Comparison of ENCODE assay signal across 1 cellular context in the genomic region with DNA sequence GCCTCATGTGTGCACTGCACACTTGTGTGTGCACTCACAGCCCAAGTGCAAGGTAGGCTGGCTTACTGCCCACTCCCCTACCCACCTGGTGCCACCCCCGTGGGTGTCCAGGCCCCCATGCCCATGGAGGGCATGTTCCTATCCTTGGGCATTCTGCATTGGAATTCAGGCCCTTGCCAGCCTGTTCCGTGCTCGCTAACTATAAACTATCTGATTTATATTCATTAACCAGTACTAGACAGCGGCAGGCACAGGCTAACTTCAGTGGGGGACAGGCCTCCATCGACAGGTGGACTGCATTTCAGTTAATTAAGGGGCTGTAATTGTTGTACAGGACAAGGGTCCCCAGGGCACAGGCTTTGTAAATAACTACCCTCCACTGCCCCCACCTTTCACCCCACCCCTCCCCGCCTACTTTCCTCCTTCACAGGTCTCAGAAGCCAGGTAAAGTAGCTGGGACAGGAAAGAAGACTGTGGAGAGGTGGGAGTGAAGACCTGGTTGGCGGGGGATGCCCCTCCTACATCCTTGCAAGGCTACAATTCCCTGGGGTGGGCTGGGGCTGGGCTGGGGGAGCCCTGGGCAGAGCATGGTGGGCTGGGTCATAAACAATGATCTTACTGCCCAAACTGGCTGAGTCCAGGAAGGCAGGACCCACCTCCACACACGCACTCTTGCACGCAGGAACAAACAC.
TF ChIP-seq lines count a peak whose summit lies in the region.

No MANE protein-coding gene starts in this region.

TF ChIP-seq in H1, 55 proteins besides CTCF, POLR2A, EP300 and RAD21:
- TF ChIP-seq, protein P1, sequence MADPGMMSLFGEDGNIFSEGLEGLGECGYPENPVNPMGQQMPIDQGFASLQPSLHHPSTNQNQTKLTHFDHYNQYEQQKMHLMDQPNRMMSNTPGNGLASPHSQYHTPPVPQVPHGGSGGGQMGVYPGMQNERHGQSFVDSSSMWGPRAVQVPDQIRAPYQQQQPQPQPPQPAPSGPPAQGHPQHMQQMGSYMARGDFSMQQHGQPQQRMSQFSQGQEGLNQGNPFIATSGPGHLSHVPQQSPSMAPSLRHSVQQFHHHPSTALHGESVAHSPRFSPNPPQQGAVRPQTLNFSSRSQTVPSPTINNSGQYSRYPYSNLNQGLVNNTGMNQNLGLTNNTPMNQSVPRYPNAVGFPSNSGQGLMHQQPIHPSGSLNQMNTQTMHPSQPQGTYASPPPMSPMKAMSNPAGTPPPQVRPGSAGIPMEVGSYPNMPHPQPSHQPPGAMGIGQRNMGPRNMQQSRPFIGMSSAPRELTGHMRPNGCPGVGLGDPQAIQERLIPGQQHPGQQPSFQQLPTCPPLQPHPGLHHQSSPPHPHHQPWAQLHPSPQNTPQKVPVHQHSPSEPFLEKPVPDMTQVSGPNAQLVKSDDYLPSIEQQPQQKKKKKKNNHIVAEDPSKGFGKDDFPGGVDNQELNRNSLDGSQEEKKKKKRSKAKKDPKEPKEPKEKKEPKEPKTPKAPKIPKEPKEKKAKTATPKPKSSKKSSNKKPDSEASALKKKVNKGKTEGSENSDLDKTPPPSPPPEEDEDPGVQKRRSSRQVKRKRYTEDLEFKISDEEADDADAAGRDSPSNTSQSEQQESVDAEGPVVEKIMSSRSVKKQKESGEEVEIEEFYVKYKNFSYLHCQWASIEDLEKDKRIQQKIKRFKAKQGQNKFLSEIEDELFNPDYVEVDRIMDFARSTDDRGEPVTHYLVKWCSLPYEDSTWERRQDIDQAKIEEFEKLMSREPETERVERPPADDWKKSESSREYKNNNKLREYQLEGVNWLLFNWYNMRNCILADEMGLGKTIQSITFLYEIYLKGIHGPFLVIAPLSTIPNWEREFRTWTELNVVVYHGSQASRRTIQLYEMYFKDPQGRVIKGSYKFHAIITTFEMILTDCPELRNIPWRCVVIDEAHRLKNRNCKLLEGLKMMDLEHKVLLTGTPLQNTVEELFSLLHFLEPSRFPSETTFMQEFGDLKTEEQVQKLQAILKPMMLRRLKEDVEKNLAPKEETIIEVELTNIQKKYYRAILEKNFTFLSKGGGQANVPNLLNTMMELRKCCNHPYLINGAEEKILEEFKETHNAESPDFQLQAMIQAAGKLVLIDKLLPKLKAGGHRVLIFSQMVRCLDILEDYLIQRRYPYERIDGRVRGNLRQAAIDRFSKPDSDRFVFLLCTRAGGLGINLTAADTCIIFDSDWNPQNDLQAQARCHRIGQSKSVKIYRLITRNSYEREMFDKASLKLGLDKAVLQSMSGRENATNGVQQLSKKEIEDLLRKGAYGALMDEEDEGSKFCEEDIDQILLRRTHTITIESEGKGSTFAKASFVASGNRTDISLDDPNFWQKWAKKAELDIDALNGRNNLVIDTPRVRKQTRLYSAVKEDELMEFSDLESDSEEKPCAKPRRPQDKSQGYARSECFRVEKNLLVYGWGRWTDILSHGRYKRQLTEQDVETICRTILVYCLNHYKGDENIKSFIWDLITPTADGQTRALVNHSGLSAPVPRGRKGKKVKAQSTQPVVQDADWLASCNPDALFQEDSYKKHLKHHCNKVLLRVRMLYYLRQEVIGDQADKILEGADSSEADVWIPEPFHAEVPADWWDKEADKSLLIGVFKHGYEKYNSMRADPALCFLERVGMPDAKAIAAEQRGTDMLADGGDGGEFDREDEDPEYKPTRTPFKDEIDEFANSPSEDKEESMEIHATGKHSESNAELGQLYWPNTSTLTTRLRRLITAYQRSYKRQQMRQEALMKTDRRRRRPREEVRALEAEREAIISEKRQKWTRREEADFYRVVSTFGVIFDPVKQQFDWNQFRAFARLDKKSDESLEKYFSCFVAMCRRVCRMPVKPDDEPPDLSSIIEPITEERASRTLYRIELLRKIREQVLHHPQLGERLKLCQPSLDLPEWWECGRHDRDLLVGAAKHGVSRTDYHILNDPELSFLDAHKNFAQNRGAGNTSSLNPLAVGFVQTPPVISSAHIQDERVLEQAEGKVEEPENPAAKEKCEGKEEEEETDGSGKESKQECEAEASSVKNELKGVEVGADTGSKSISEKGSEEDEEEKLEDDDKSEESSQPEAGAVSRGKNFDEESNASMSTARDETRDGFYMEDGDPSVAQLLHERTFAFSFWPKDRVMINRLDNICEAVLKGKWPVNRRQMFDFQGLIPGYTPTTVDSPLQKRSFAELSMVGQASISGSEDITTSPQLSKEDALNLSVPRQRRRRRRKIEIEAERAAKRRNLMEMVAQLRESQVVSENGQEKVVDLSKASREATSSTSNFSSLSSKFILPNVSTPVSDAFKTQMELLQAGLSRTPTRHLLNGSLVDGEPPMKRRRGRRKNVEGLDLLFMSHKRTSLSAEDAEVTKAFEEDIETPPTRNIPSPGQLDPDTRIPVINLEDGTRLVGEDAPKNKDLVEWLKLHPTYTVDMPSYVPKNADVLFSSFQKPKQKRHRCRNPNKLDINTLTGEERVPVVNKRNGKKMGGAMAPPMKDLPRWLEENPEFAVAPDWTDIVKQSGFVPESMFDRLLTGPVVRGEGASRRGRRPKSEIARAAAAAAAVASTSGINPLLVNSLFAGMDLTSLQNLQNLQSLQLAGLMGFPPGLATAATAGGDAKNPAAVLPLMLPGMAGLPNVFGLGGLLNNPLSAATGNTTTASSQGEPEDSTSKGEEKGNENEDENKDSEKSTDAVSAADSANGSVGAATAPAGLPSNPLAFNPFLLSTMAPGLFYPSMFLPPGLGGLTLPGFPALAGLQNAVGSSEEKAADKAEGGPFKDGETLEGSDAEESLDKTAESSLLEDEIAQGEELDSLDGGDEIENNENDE (IDR thresholded peaks at IDR 0.05; ENCODE audit: insufficient replicate concordance, low read length) = no peak
- TF ChIP-seq CTBP2 (IDR thresholded peaks at IDR 0.05; ENCODE audit: borderline replicate concordance, insufficient read depth, insufficient read length, low read length) (no peak), CREB1 (IDR thresholded peaks at IDR 0.05) (no peak), HDAC2 (IDR thresholded peaks at IDR 0.05; ENCODE audit: borderline replicate concordance in 1 of 2, low read depth in 2 of 2, low read length in 2 of 2) (no peak)
